1 cellular context compared by ENCODE assay signal in genomic region chr22:28829358-28830181, GRCh38.
TF ChIP-seq lines count a peak whose summit lies in the region.

No MANE protein-coding gene starts in this region.

TF ChIP-seq in HepG2, 621 proteins besides CTCF, POLR2A, EP300 and RAD21 (continued from another document and continues in another):
- TF ChIP-seq AFF4 (CRISPR knock-in tag; IDR thresholded peaks at IDR 0.05) (peak; percentile 85; the same call in 1 of the 2 replicates), ZNF12 (CRISPR knock-in tag; IDR thresholded peaks at IDR 0.05) (peak; percentile 46; the same call in 1 of the 2 replicates), ZBTB34 (CRISPR knock-in tag; IDR thresholded peaks at IDR 0.05) (peak; percentile 81; the same call in 1 of the 2 replicates), SIN3B (IDR thresholded peaks at IDR 0.05; ENCODE audit: low read length) (0 out of 2 replicates have a peak, but pooled peaks have one; percentile 43), MYC (CRISPR knock-in tag; IDR thresholded peaks at IDR 0.05; ENCODE audit: borderline replicate concordance) (peak; percentile 53; the same call in 1 of the 2 replicates), CSRNP1 (CRISPR knock-in tag; IDR thresholded peaks at IDR 0.05) (0 out of 2 replicates have a peak, but pooled peaks have one; percentile 5), KDM5A (IDR thresholded peaks at IDR 0.05; ENCODE audit: borderline replicate concordance, low read length) (peak; percentile 91), ETV6 (CRISPR knock-in tag; conservative IDR thresholded peaks at IDR 0.05) (peak; percentile 19; the same call in 1 of the 2 replicates), TMF1 (CRISPR knock-in tag; IDR thresholded peaks at IDR 0.05; ENCODE audit: low read depth) (no peak), SKIL (CRISPR knock-in tag; IDR thresholded peaks at IDR 0.05; ENCODE audit: borderline replicate concordance) (no peak; the same call in 1 of the 2 replicates), ELF3 (CRISPR knock-in tag; IDR thresholded peaks at IDR 0.05) (peak; percentile 95), HDAC6 (IDR thresholded peaks at IDR 0.05; ENCODE audit: low read depth, low read length) (no peak), SOX5 (CRISPR knock-in tag; IDR thresholded peaks at IDR 0.05; ENCODE audit: borderline replicate concordance) (peak; percentile 74), SMARCE1 (IDR thresholded peaks at IDR 0.05; ENCODE audit: borderline replicate concordance) (no peak), ZNF44 (CRISPR knock-in tag; IDR thresholded peaks at IDR 0.05) (peak; percentile 69; the same call in 1 of the 2 replicates), ATF4 (CRISPR knock-in tag; IDR thresholded peaks at IDR 0.05) (no peak), ZNF280D (CRISPR knock-in tag; IDR thresholded peaks at IDR 0.05) (peak; percentile 53; the same call in 1 of the 2 replicates), ZFYVE20 (CRISPR knock-in tag; IDR thresholded peaks at IDR 0.05; ENCODE audit: borderline replicate concordance, low read depth) (no peak), SKI (IDR thresholded peaks at IDR 0.05; ENCODE audit: partially characterized antibody) (peak; percentile 42), ZFP37 (CRISPR knock-in tag; IDR thresholded peaks at IDR 0.05; ENCODE audit: borderline replicate concordance) (no peak), ZSCAN12 (CRISPR knock-in tag; IDR thresholded peaks at IDR 0.05) (no peak), ELF1 (CRISPR knock-in tag; IDR thresholded peaks at IDR 0.05) (peak; percentile 59; the same call in 1 of the 2 replicates), ZNF850 (CRISPR knock-in tag; conservative IDR thresholded peaks at IDR 0.05) (no peak), HINFP (CRISPR knock-in tag; IDR thresholded peaks at IDR 0.05; ENCODE audit: low read depth) (0 out of 2 replicates have a peak, but pooled peaks have one; percentile 36), SRY (CRISPR knock-in tag; IDR thresholded peaks at IDR 0.05) (no peak), TRIM22 (IDR thresholded peaks at IDR 0.05) (no peak), SALL1 (CRISPR knock-in tag; IDR thresholded peaks at IDR 0.05) (peak; percentile 75), NFATC3 (CRISPR knock-in tag; IDR thresholded peaks at IDR 0.05) (no peak), HOXA3 (CRISPR knock-in tag; IDR thresholded peaks at IDR 0.05) (peak; percentile 74), ZNF138 (CRISPR knock-in tag; IDR thresholded peaks at IDR 0.05; ENCODE audit: low read depth) (0 out of 2 replicates have a peak, but pooled peaks have one; percentile 39), AGO1 (IDR thresholded peaks at IDR 0.05; ENCODE audit: low read depth, low read length, poor library complexity, severe bottlenecking) (no peak), PPARG (CRISPR knock-in tag; conservative IDR thresholded peaks at IDR 0.05) (no peak; the same call in 1 of the 2 replicates), SALL2 (CRISPR knock-in tag; IDR thresholded peaks at IDR 0.05) (no peak), ZNF7 (CRISPR knock-in tag; IDR thresholded peaks at IDR 0.05) (no peak), SNAPC2 (CRISPR knock-in tag; IDR thresholded peaks at IDR 0.05) (peak; percentile 81; the same call in 1 of the 2 replicates), ZNF484 (CRISPR knock-in tag; IDR thresholded peaks at IDR 0.05; ENCODE audit: borderline replicate concordance, low read depth) (no peak), PRMT3 (CRISPR knock-in tag; IDR thresholded peaks at IDR 0.05; ENCODE audit: borderline replicate concordance, low read depth) (no peak), ZFP90 (CRISPR knock-in tag; IDR thresholded peaks at IDR 0.05; ENCODE audit: borderline replicate concordance) (no peak), ZNF549 (CRISPR knock-in tag; IDR thresholded peaks at IDR 0.05) (no peak), TFE3 (CRISPR knock-in tag; IDR thresholded peaks at IDR 0.05) (peak; percentile 5), GFI1 (CRISPR knock-in tag; IDR thresholded peaks at IDR 0.05; ENCODE audit: borderline replicate concordance) (peak; percentile 69), ZNF33B (CRISPR knock-in tag; IDR thresholded peaks at IDR 0.05) (0 out of 2 replicates have a peak, but pooled peaks have one; percentile 46), ZNF292 (CRISPR knock-in tag; IDR thresholded peaks at IDR 0.05; ENCODE audit: borderline replicate concordance, low read depth) (peak; percentile 62; the same call in 1 of the 2 replicates), NFIC (IDR thresholded peaks at IDR 0.05; ENCODE audit: low read length) (peak; percentile 26; the same call in 1 of the 2 replicates), CHCHD3 (CRISPR knock-in tag; IDR thresholded peaks at IDR 0.05) (no peak), KLF12 (CRISPR knock-in tag; IDR thresholded peaks at IDR 0.05; ENCODE audit: borderline replicate concordance) (no peak), CBX1 (IDR thresholded peaks at IDR 0.05; ENCODE audit: low read depth) (no peak)
